31 cellular contexts compared by ENCODE assay signal in the genomic region with DNA sequence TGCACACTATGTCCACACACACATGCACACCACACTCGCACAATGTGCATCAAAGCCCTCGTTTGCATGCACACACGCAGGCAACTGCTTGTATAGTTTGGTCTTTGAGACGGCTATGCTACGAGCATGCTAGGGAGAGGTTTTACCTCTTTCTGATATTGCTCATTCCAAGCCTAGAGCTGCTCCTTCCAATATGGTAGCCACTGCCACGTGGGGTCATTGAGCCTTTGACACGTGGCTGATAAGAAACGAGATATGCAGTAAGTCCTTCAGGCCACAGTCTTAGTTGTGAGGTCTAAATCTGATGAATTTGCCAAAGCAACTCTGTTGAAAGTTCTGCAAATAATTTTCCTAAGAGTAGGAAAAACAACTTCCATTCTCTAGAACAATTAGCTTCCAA.
"Had no signal": no experiment of that assay in that cellular context is flagged by ENCODE, and none has a peak within 500 bp of the region (broad histone marks: within the 10 kb centered on the region; RNA-seq: fewer than 3 reads in every experiment).

No MANE protein-coding gene starts in this region.

- H3K27ac ChIP-seq: neural progenitor cell, ovary, parathyroid adenoma, psoas muscle, skin epidermis, spleen, suprapubic skin, testis, tibial artery, transverse colon, upper lobe of right lung, uterus had no signal

- H3K9me3 Mint-ChIP-seq: natural killer cell; nephron; neural progenitor cell; stimulated activated memory B cell treated with anti-CD40 and anti-IgM and Interleukin-4, amounts not matched to agents 10 μg/mL and 1 μg/mL and 100 μg/mL, for 72 hours; stimulated activated naive CD8-positive, alpha-beta T cell treated with anti-CD3 and anti-CD28 coated beads, Interleukin-15, amount 100 ng/mL, for 72 hours; type B pancreatic cell had no signal

- H3K9ac ChIP-seq: neural progenitor cell, parathyroid adenoma had no signal

- H3K79me2 ChIP-seq: parathyroid adenoma had no signal

- H3K36me3 ChIP-seq: neural progenitor cell, ovary, spleen, suprapubic skin, tibial artery, transverse colon, upper lobe of right lung, uterus had no signal

- H3K27me3 ChIP-seq: neural progenitor cell, ovary, suprapubic skin, testis, tibial artery, transverse colon, upper lobe of right lung, uterus had no signal

- ATAC-seq: natural killer cell; psoas muscle; right cardiac atrium; sciatic nerve; stimulated activated memory B cell treated with anti-CD40 and anti-IgM and Interleukin-4, amounts not matched to agents 10 μg/mL and 1 μg/mL and 100 μg/mL, for 72 hours; stimulated activated naive CD8-positive, alpha-beta T cell treated with anti-CD3 and anti-CD28 coated beads, Interleukin-15, amount 100 ng/mL, for 72 hours; stimulated activated naive CD8-positive, alpha-beta T cell treated with anti-CD3 and anti-CD28 coated beads, Interleukin-15, Interleukin-2, amounts not matched to agents 100 U/mL and 50 U/mL, for 24 hours; upper lobe of right lung had no signal

- H3K27me3 Mint-ChIP-seq: progenitor cell of endocrine pancreas; stimulated activated naive CD8-positive, alpha-beta T cell treated with anti-CD3 and anti-CD28 coated beads, Interleukin-15, amount 100 ng/mL, for 72 hours had no signal

- H3K36me3 Mint-ChIP-seq: natural killer cell; stimulated activated memory B cell treated with anti-CD40 and anti-IgM and Interleukin-4, amounts not matched to agents 10 μg/mL and 1 μg/mL and 100 μg/mL, for 72 hours; type B pancreatic cell had no signal

- H3K4me1 ChIP-seq: neural progenitor cell, parathyroid adenoma, suprapubic skin, testis, tibial artery, transverse colon, upper lobe of right lung, uterus had no signal

- H3K27ac Mint-ChIP-seq: natural killer cell; nephron; progenitor cell of endocrine pancreas; stimulated activated memory B cell treated with anti-CD40 and anti-IgM and Interleukin-4, amounts not matched to agents 10 μg/mL and 1 μg/mL and 100 μg/mL, for 72 hours; stimulated activated naive CD8-positive, alpha-beta T cell treated with anti-CD3 and anti-CD28 coated beads, Interleukin-15, amount 100 ng/mL, for 72 hours; type B pancreatic cell had no signal

- H3K4me2 ChIP-seq: neural progenitor cell, smooth muscle cell had no signal

- H3K9me3 ChIP-seq: ovary, psoas muscle, spleen, suprapubic skin, testis, tibial artery, transverse colon, upper lobe of right lung, uterus had no signal

- H3K4me3 ChIP-seq: neural progenitor cell, ovary, psoas muscle, skin epidermis, smooth muscle cell, spleen, suprapubic skin, testis, tibial artery, transverse colon, upper lobe of right lung, uterus had no signal

- H3K4me1 Mint-ChIP-seq: natural killer cell; stimulated activated naive CD8-positive, alpha-beta T cell treated with anti-CD3 and anti-CD28 coated beads, Interleukin-15, amount 100 ng/mL, for 72 hours had no signal

- H2AFZ ChIP-seq: neural progenitor cell, parathyroid adenoma had no signal

- H3K4me3 Mint-ChIP-seq: natural killer cell; nephron; neural progenitor cell; stimulated activated memory B cell treated with anti-CD40 and anti-IgM and Interleukin-4, amounts not matched to agents 10 μg/mL and 1 μg/mL and 100 μg/mL, for 72 hours; stimulated activated naive CD8-positive, alpha-beta T cell treated with anti-CD3 and anti-CD28 coated beads, Interleukin-15, amount 100 ng/mL, for 72 hours; type B pancreatic cell had no signal

- DNase-seq: natural killer cell; occipital lobe; ovary; posterior cingulate gyrus; psoas muscle; right cardiac atrium; spleen; stimulated activated CD4-positive, alpha-beta T cell treated with anti-CD3 and anti-CD28 coated beads, Interleukin-12 subunit alpha, Interleukin-12 subunit beta, amount 100 ng/mL, for 4 hours; stimulated activated CD4-positive, alpha-beta T cell treated with anti-CD3 and anti-CD28 coated beads, Interleukin-1b, Interleukin-23, amount 100 ng/mL, for 48 hours; stimulated activated CD4-positive, alpha-beta T cell treated with anti-CD3 and anti-CD28 coated beads, Interleukin-4, amount 100 ng/mL, for 1 hour; stimulated activated CD4-positive, alpha-beta T cell treated with anti-CD3 and anti-CD28 coated beads, Interleukin-4, amount 100 ng/mL, for 4 hours; stimulated activated CD8-positive, alpha-beta memory T cell treated with anti-CD3 and anti-CD28 coated beads, Interleukin-4, amount 100 ng/mL, for 48 hours; stimulated activated naive CD4-positive, alpha-beta T cell; stimulated activated naive CD8-positive, alpha-beta T cell treated with anti-CD3 and anti-CD28 coated beads, Interleukin-15, amount 100 ng/mL, for 72 hours; stimulated activated naive CD8-positive, alpha-beta T cell treated with anti-CD3 and anti-CD28 coated beads, Interleukin-15, Interleukin-2, amounts not matched to agents 100 U/mL and 50 U/mL, for 24 hours; substantia nigra; testis; tibial artery; transverse colon; upper lobe of right lung; uterus had no signal
